Comparison of ENCODE assay signal across 23 cellular contexts in genomic region chr19:12205296-12205695, GRCh38. TPM values are rescaled to one million over a fixed set of nuclear protein-coding genes. Genes with fewer than 3 reads are reported as not detected.
"Had no signal": no experiment of that assay in that cellular context is flagged by ENCODE, and none has a peak within 500 bp of the region (broad histone marks: within the 10 kb centered on the region; RNA-seq: fewer than 3 reads in every experiment).

No MANE protein-coding gene starts in this region.

- ATAC-seq: Right ventricle myocardium inferior had no signal

- H3K4me3 ChIP-seq: PC-9, Peyer's patch, SJSA1, SK-N-MC had no signal

- H3K27me3 ChIP-seq: Peyer's patch, SJSA1 had no signal

- H3K36me3 ChIP-seq: Peyer's patch, SJSA1 had no signal

- H3K27ac ChIP-seq: PC-9, Peyer's patch, SJSA1, SK-N-MC had no signal

- DNase-seq: KBM-7, NCI-H1092, NCI-H1105 treated with DMSO at 0.1 percent for 48 hours, NCI-H1417 treated with DMSO at 0.1 percent for 48 hours, NCI-H146, NCI-H1694 treated with DMSO at 0.1 percent for 48 hours, NCI-H1930, NCI-H2081, NCI-H2107, NCI-H2227 treated with DMSO at 0.1 percent for 48 hours, NCI-H524, NCI-H526 treated with DMSO at 0.1 percent for 48 hours, NCI-H748 treated with DMSO at 0.1 percent for 48 hours, OCI-M1, PC-9, Peyer's patch, SHP77 treated with DMSO at 0.1 percent for 48 hours had no signal

- H3K4me2 ChIP-seq: PC-9 had no signal

- H2AFZ ChIP-seq: PC-9 had no signal

- H3K4me1 ChIP-seq: Peyer's patch, SJSA1 had no signal

RNA-seq across cellular contexts. Expression of gene ZNF625, which starts 48.8 kb away (rescaled TPM):
- total RNA-seq: HT-29, MCF 10A, NCI-H460 had no signal
